Comparison of ENCODE assay signal across 10 cellular contexts in the genomic region with DNA sequence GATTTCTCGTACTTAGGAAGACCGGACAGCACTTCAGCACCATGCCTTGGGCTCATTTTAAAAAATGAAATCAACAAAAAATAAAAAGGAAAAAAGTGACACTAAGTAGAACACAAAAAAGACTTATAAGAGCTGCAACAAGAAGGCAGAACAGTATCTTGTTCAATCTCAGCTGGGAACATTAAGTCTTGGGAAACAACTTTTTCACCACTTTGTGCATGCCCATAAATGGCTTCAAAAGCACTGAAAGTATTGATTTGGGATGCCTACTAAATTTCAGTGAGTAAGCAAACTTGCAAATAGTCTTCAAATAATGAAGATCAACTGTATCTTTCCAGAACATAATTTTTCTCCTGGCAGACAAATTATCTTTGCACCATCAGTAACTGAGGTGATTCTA.
"Had no signal": no experiment of that assay in that cellular context is flagged by ENCODE, and none has a peak within 500 bp of the region (broad histone marks: within the 10 kb centered on the region; RNA-seq: fewer than 3 reads in every experiment).

No MANE protein-coding gene starts in this region.

- DNase-seq: GM23248, H7, HFFc6, IMR-90, KG1 had no signal

- ATAC-seq: HCT116, K562 had no signal

- H3K4me3 Mint-ChIP-seq: HFFc6 had no signal

- FAIRE-seq: H1, HTR-8/SVneo, K562 had no signal

- H3K36me3 ChIP-seq: HAP-1 had no signal

- H2AFZ ChIP-seq: GM23248 had no signal

- H3K27ac ChIP-seq: GM23248 had no signal

- H3K27ac Mint-ChIP-seq: HFFc6 had no signal

- H3K4me3 ChIP-seq: GM23248, HAP-1, K562 had no signal
